Comparison of ENCODE assay signal across 1 cellular context in genomic region chr14:24982472-24983155, GRCh38.
TF ChIP-seq lines count a peak whose summit lies in the region.

No MANE protein-coding gene starts in this region.

TF ChIP-seq in HepG2, 621 proteins besides CTCF, POLR2A, EP300 and RAD21 (continued from another document and continues in another):
- TF ChIP-seq, protein P1, sequence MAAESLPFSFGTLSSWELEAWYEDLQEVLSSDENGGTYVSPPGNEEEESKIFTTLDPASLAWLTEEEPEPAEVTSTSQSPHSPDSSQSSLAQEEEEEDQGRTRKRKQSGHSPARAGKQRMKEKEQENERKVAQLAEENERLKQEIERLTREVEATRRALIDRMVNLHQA (CRISPR knock-in tag; IDR thresholded peaks at IDR 0.05), result no peak
- TF ChIP-seq ZNF776 (CRISPR knock-in tag; IDR thresholded peaks at IDR 0.05), result no peak
- TF ChIP-seq, protein P2, sequence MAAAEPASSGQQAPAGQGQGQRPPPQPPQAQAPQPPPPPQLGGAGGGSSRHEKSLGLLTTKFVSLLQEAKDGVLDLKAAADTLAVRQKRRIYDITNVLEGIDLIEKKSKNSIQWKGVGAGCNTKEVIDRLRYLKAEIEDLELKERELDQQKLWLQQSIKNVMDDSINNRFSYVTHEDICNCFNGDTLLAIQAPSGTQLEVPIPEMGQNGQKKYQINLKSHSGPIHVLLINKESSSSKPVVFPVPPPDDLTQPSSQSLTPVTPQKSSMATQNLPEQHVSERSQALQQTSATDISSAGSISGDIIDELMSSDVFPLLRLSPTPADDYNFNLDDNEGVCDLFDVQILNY (CRISPR knock-in tag; conservative IDR thresholded peaks at IDR 0.05), result no peak
- no peak for TF ChIP-seq ZNF556 (CRISPR knock-in tag; IDR thresholded peaks at IDR 0.05; ENCODE audit: borderline replicate concordance)
- no peak for TF ChIP-seq ZNF652 (CRISPR knock-in tag; IDR thresholded peaks at IDR 0.05; ENCODE audit: borderline replicate concordance, low read depth)
- TF ChIP-seq, protein P3, sequence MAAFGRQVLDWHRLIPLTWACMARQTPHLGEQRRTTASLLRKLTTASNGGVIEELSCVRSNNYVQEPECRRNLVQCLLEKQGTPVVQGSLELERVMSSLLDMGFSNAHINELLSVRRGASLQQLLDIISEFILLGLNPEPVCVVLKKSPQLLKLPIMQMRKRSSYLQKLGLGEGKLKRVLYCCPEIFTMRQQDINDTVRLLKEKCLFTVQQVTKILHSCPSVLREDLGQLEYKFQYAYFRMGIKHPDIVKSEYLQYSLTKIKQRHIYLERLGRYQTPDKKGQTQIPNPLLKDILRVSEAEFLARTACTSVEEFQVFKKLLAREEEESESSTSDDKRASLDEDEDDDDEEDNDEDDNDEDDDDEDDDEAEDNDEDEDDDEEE (CRISPR knock-in tag; IDR thresholded peaks at IDR 0.05), result no peak
- no peak for TF ChIP-seq TEAD3 (CRISPR knock-in tag; optimal IDR thresholded peaks at IDR 0.05; ENCODE audit: borderline replicate concordance)
- TF ChIP-seq, protein P4, sequence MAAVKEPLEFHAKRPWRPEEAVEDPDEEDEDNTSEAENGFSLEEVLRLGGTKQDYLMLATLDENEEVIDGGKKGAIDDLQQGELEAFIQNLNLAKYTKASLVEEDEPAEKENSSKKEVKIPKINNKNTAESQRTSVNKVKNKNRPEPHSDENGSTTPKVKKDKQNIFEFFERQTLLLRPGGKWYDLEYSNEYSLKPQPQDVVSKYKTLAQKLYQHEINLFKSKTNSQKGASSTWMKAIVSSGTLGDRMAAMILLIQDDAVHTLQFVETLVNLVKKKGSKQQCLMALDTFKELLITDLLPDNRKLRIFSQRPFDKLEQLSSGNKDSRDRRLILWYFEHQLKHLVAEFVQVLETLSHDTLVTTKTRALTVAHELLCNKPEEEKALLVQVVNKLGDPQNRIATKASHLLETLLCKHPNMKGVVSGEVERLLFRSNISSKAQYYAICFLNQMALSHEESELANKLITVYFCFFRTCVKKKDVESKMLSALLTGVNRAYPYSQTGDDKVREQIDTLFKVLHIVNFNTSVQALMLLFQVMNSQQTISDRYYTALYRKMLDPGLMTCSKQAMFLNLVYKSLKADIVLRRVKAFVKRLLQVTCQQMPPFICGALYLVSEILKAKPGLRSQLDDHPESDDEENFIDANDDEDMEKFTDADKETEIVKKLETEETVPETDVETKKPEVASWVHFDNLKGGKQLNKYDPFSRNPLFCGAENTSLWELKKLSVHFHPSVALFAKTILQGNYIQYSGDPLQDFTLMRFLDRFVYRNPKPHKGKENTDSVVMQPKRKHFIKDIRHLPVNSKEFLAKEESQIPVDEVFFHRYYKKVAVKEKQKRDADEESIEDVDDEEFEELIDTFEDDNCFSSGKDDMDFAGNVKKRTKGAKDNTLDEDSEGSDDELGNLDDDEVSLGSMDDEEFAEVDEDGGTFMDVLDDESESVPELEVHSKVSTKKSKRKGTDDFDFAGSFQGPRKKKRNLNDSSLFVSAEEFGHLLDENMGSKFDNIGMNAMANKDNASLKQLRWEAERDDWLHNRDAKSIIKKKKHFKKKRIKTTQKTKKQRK (IDR thresholded peaks at IDR 0.05; ENCODE audit: low read length), result no peak
- TF ChIP-seq ZKSCAN1 (IDR thresholded peaks at IDR 0.05; ENCODE audit: low read length), result no peak
- no peak for TF ChIP-seq AGO1 (IDR thresholded peaks at IDR 0.05; ENCODE audit: low read depth, low read length, poor library complexity, severe bottlenecking)
- TF ChIP-seq ZBTB34 (CRISPR knock-in tag; IDR thresholded peaks at IDR 0.05), result no peak
- TF ChIP-seq BCL6 (CRISPR knock-in tag; IDR thresholded peaks at IDR 0.05), result peak; percentile 62
- no peak for TF ChIP-seq ZFYVE20 (CRISPR knock-in tag; IDR thresholded peaks at IDR 0.05; ENCODE audit: borderline replicate concordance, low read depth)
- no peak for TF ChIP-seq ZNF546 (CRISPR knock-in tag; conservative IDR thresholded peaks at IDR 0.05)
- TF ChIP-seq ZFP82 (CRISPR knock-in tag; IDR thresholded peaks at IDR 0.05; ENCODE audit: borderline replicate concordance), result no peak
- TF ChIP-seq ZNF333 (CRISPR knock-in tag; IDR thresholded peaks at IDR 0.05; ENCODE audit: borderline replicate concordance), result no peak
- TF ChIP-seq RXRA (CRISPR knock-in tag; IDR thresholded peaks at IDR 0.05), result no peak
- TF ChIP-seq ZNF367 (CRISPR knock-in tag; IDR thresholded peaks at IDR 0.05; ENCODE audit: borderline replicate concordance), result no peak
- no peak for TF ChIP-seq NBN (conservative IDR thresholded peaks at IDR 0.05)
- no peak for TF ChIP-seq GFI1 (CRISPR knock-in tag; IDR thresholded peaks at IDR 0.05; ENCODE audit: borderline replicate concordance)
- TF ChIP-seq ZNF142 (CRISPR knock-in tag; IDR thresholded peaks at IDR 0.05), result no peak
- TF ChIP-seq THAP9 (CRISPR knock-in tag; IDR thresholded peaks at IDR 0.05; ENCODE audit: borderline replicate concordance), result no peak
- no peak for TF ChIP-seq HNRNPL (IDR thresholded peaks at IDR 0.05; ENCODE audit: low read depth, low read length)
- no peak for TF ChIP-seq CBX5 (CRISPR knock-in tag; IDR thresholded peaks at IDR 0.05; ENCODE audit: borderline replicate concordance)
- TF ChIP-seq ZBTB8A (CRISPR knock-in tag; IDR thresholded peaks at IDR 0.05; ENCODE audit: borderline replicate concordance, low read depth), result no peak
- no peak for TF ChIP-seq RORA (CRISPR knock-in tag; IDR thresholded peaks at IDR 0.05)
- no peak for TF ChIP-seq ZNF780A (CRISPR knock-in tag; IDR thresholded peaks at IDR 0.05)
- TF ChIP-seq ZNF451 (CRISPR knock-in tag; IDR thresholded peaks at IDR 0.05), result no peak
- TF ChIP-seq IKZF1 (IDR thresholded peaks at IDR 0.05), result no peak
- TF ChIP-seq ZSCAN12 (CRISPR knock-in tag; IDR thresholded peaks at IDR 0.05), result no peak
- TF ChIP-seq ZBTB42 (CRISPR knock-in tag; IDR thresholded peaks at IDR 0.05), result no peak
- TF ChIP-seq ARNT2 (CRISPR knock-in tag; IDR thresholded peaks at IDR 0.05; ENCODE audit: low read depth), result no peak
- no peak for TF ChIP-seq CHD2 (IDR thresholded peaks at IDR 0.05; ENCODE audit: low read depth, low read length)
- no peak for TF ChIP-seq CHCHD3 (CRISPR knock-in tag; IDR thresholded peaks at IDR 0.05)
- TF ChIP-seq ZNF878 (CRISPR knock-in tag; IDR thresholded peaks at IDR 0.05), result no peak
- TF ChIP-seq ZNF564 (CRISPR knock-in tag; IDR thresholded peaks at IDR 0.05), result 0 out of 2 replicates have a peak, but pooled peaks have one; percentile 35
- TF ChIP-seq SMAD1 (CRISPR knock-in tag; IDR thresholded peaks at IDR 0.05; ENCODE audit: borderline replicate concordance, low read depth), result no peak
- TF ChIP-seq ZHX2 (IDR thresholded peaks at IDR 0.05; ENCODE audit: low read depth), result no peak
- no peak for TF ChIP-seq ZHX2 (CRISPR knock-in tag; IDR thresholded peaks at IDR 0.05; ENCODE audit: borderline replicate concordance)
- TF ChIP-seq ZNF557 (CRISPR knock-in tag; IDR thresholded peaks at IDR 0.05), result no peak
